10 cellular contexts compared by ENCODE assay signal in the genomic region with DNA sequence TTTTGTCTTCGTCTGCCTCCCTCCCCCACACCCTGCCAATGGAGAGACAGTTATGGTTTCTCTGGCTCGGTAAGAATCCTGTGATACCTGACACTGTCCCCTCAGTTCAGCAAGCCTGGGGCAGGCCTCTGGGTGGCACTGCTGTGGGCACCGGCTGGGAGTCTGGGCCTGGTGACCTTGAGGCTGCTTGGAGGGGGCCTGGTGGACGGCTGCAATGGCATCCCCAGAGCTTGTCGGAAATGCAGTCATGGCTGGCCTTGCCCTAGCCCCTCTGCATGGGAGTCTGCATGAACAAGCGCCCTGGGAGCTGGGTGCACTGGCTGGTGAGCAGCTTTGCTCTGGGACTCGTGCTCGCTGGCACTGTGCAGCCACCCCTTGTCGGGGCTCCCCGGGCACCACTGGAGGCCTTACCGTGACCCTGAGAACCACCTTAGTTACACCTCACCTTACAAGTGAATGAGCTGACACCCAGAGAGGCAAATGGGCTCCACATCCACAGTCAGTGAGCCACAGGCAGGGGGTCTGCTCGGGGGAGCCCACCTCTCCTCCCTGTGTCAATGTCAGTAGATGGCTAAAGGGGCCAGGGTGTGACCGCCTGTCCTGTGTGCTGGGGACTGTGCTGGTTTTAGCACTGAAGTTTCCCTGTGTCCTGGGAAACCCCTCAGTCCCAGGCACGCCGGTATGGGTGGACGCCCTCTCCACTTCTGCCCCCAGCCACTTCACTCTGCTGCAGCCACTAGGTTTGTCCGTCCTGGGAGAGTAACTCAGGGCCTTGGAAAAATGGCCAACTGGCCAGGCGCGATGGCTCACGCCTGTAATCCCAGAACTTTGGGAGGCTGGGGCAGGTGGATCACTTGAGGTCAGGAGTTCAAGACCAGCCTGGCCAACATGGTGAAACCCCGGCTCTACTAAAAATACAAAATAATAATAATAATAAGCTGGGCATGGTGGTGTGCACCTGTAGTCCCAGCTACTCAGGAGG. TPM values are rescaled to one million over a fixed set of nuclear protein-coding genes. Genes with fewer than 3 reads are reported as not detected.
DNase-seq lines count a peak whose midpoint lies in the region; ATAC-seq and TF ChIP-seq lines count a peak whose summit lies in the region.
"Had no signal": no experiment of that assay in that cellular context is flagged by ENCODE, and none has a peak within 500 bp of the region (broad histone marks: within the 10 kb centered on the region; RNA-seq: fewer than 3 reads in every experiment).

No MANE protein-coding gene starts in this region.

- no peak overlapping the region for H3K27ac ChIP-seq in duodenal mucosa (ENCODE audit: low read depth, low read length)

- H3K27ac Mint-ChIP-seq in nephron (peak overlapping the region in 2 of 3 experiments; percentile 37 to 62), Caco-2 (ENCODE audit: unreplicated experiment) (no peak overlapping the region)

- H3K4me3 Mint-ChIP-seq in nephron, result peak overlapping the region in 2 of 3 experiments; percentile 41 to 58
- H3K4me3 Mint-ChIP-seq in Caco-2 (ENCODE audit: unreplicated experiment), result no peak overlapping the region

- DNase-seq in COLO668 (lab: John Stamatoyannopoulos, UW; ENCODE audit: unreplicated experiment) (peak; percentile 41), NCI-H510A treated with DMSO at 0.1 percent for 48 hours (lab: John Stamatoyannopoulos, UW) (peak; percentile 43), Caco-2 (no peak), globus pallidus (ENCODE audit: low spot score) (no peak), LoVo (ENCODE audit: low spot score) (no peak)

- H3K36me3 ChIP-seq in duodenal mucosa (ENCODE audit: control insufficient read depth in 1 of 2, insufficient read depth in 2 of 2, low read length in 2 of 2) (peaks cover 0 to 20% of the 10 kb centered on the region in 2 donors), Caco-2 (ENCODE audit: control insufficient read depth, insufficient read depth, low read length) (no peaks in the 10 kb centered on the region)
- H3K36me3 ChIP-seq: gastrocnemius medialis had no signal

- no peaks in the 10 kb centered on the region for H3K36me3 Mint-ChIP-seq in nephron (ENCODE audit: low read depth)
- no peaks in the 10 kb centered on the region for H3K36me3 Mint-ChIP-seq in Caco-2 (ENCODE audit: insufficient read depth, unreplicated experiment)

- no peaks in the 10 kb centered on the region for H3K9me3 ChIP-seq in duodenal mucosa (ENCODE audit: control insufficient read depth in 1 of 2, low read length in 2 of 2)
- H3K9me3 ChIP-seq in Caco-2, result no peaks in the 10 kb centered on the region
- H3K9me3 ChIP-seq: gastrocnemius medialis had no signal

- peaks cover 38 to 48% of the 10 kb centered on the region in 2 donors for H3K4me1 ChIP-seq in duodenal mucosa (ENCODE audit: control insufficient read depth in 1 of 2, insufficient read depth in 2 of 2, low read length in 2 of 2)
- peaks cover 30% of the 10 kb centered on the region for H3K4me1 ChIP-seq in Caco-2

- H3K27me3 ChIP-seq in duodenal mucosa (ENCODE audit: control insufficient read depth in 1 of 2, insufficient read depth in 2 of 2, low read length in 2 of 2), result no peaks in the 10 kb centered on the region
- no peaks in the 10 kb centered on the region for H3K27me3 ChIP-seq in Caco-2 (replicated peaks; ENCODE audit: control insufficient read depth, insufficient read depth, low read length)
- H3K27me3 ChIP-seq: gastrocnemius medialis had no signal

- H3K4me1 Mint-ChIP-seq in nephron (peaks cover 30% of the 10 kb centered on the region), Caco-2 (ENCODE audit: low read depth, unreplicated experiment) (no peaks in the 10 kb centered on the region)

- CTCF ChIA-PET in Caco-2 (lab: Charles Lee), result interaction anchor here (0.5 to 1.4 kb wide), 2 partner anchors 113 to 351 kb away, joined by 6 read pairs; no protein-coding TSS in a partner anchor

- H3K27me3 Mint-ChIP-seq in nephron (ENCODE audit: low read depth), result peaks cover 3% of the 10 kb centered on the region
- H3K27me3 Mint-ChIP-seq in Caco-2 (ENCODE audit: insufficient read depth, unreplicated experiment), result no peaks in the 10 kb centered on the region

- H3K4me3 ChIP-seq in duodenal mucosa (ENCODE audit: low read depth in 1 of 2, low read length in 2 of 2) (peak overlapping the region; percentile 69 to 72), Caco-2 (ENCODE audit: low read depth, low read length) (no peak overlapping the region)

- no peaks in the 10 kb centered on the region for H3K9me3 Mint-ChIP-seq in nephron
- no peaks in the 10 kb centered on the region for H3K9me3 Mint-ChIP-seq in Caco-2 (ENCODE audit: unreplicated experiment)

- peak overlapping the region; percentile 18 to 62 for H3K9ac ChIP-seq in duodenal mucosa (ENCODE audit: low read depth in 1 of 2, low read length in 2 of 2)

- no TSS peak for BruUV-seq in Caco-2 (replicated peaks; lab: Mats Ljungman, UMichigan)

- POLR2A ChIA-PET in Caco-2 (lab: Charles Lee), result interaction anchor here (0.7 kb wide), 1 partner anchor 100 kb away, joined by 17 read pairs; no protein-coding TSS in a partner anchor

- TF ChIP-seq CTCF in nephron (IDR thresholded peaks at IDR 0.05; ENCODE audit: unreplicated experiment in 3 of 3) (no peak), Caco-2 (IDR thresholded peaks at IDR 0.05; ENCODE audit: insufficient read depth in 1 of 2, low read depth in 1 of 2, low read length in 1 of 2, severe bottlenecking in 1 of 2, unreplicated experiment in 1 of 2) (no peak)

- intact Hi-C loops in Caco-2 (cut with micrococcal nuclease; ENCODE audit: unreplicated experiment), result no loop called here

- ATAC-seq in HG03039 (IDR thresholded peaks at IDR 0.05; ENCODE audit: unreplicated experiment), result no peak

RNA-seq across cellular contexts. Expression of gene LGALS3BP, which starts 1.4 kb away (rescaled TPM):
- total RNA-seq in Caco-2 (2022), result 65.4 and 68.1 TPM in 2 replicates

RNA-seq across cellular contexts. Expression of gene CANT1, which starts 31.3 kb away (rescaled TPM):
- 68.9 and 86.4 TPM in 2 replicates for total RNA-seq in Caco-2 (2022)

RNA-seq across cellular contexts. Expression of gene C1QTNF1, which starts 45.7 kb away (rescaled TPM):
- total RNA-seq in Caco-2 (2022), result 16.1 and 19.9 TPM in 2 replicates
- total RNA-seq: OCI-LY7 had no signal

RNA-seq across cellular contexts. Expression of gene TIMP2, which starts 53.1 kb away (rescaled TPM):
- total RNA-seq in Caco-2 (2022), result 63.8 and 70.1 TPM in 2 replicates

Comparison
In these comparisons a context has a peak if more than half of its experiments do, and no peak if none do; other contexts are left out.
1. DNase-seq: peak in COLO668 (single experiment) and NCI-H510A treated with DMSO at 0.1 percent for 48 hours (single experiment); none in Caco-2 (0 of 2), globus pallidus (single experiment) and LoVo (single experiment).